In genomic region chr19:15251749-15252397, GRCh38 we compare ENCODE assay signal across 1 cellular context.
TF ChIP-seq lines count a peak whose summit lies in the region.

No MANE protein-coding gene starts in this region.

TF ChIP-seq in HCT116, 20 proteins besides CTCF, POLR2A, EP300 and RAD21 (continued from another document):
- TF ChIP-seq ZBTB33 (IDR thresholded peaks at IDR 0.05; ENCODE audit: extremely low read depth, insufficient replicate concordance, low read length) (no peak), CBX3 (IDR thresholded peaks at IDR 0.05; ENCODE audit: low read depth) (no peak), TCF7L2 (IDR thresholded peaks at IDR 0.05; ENCODE audit: borderline replicate concordance, extremely low read depth, insufficient read depth, insufficient read length) (no peak), SP1 (IDR thresholded peaks at IDR 0.05; ENCODE audit: low read depth) (no peak), ATF3 (IDR thresholded peaks at IDR 0.05) (no peak), SIN3A (IDR thresholded peaks at IDR 0.05; ENCODE audit: low read depth) (no peak), ZFX (IDR thresholded peaks at IDR 0.05) (no peak), CEBPB (IDR thresholded peaks at IDR 0.05; ENCODE audit: low read depth) (no peak), ELF1 (IDR thresholded peaks at IDR 0.05; ENCODE audit: borderline replicate concordance, low read depth) (no peak), YY1 (IDR thresholded peaks at IDR 0.05; ENCODE audit: extremely low read depth, insufficient replicate concordance, low read depth, low read length) (no peak)
